Comparison of ENCODE assay signal across 8 cellular contexts in the genomic region with DNA sequence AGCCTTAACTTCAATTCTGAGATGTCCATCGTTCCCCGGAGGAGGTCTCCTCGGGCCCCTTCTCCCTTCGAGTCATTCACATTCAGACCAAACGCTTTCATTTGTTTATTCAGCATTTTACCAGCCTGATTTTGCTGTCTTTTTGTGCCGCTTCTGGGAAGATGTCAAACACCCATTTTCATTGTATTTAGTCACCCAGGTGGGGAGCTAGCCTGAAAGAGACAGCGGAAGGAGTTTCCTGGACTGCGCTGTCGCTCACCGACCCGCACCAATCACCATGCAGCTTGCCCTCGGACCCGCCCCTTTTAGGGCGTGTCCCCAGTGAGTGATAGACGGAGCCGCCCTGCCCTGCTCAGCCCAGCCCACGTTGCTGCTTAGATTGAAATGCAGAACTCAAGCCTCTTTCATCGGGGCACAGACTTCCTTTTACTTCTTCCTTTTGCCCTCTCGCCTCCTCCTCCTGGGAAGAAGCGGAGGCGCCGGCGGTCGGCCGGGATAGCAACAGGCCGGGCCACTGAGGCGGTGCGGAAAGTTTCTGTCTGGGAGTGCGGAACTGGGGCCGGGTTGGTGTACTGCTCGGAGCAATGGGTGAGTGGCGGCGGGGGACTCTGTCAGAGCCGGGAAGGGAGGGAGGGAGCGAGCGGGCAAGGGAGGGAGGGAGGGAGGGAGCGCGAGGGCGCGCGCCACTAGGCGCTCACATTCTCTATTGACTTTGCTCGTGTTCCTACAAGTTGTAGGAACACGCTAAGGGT. TPM values are rescaled to one million over a fixed set of nuclear protein-coding genes. Genes with fewer than 3 reads are reported as not detected.
A peak's percentile ranks its signal among the peaks of the same experiment; 100 is the strongest.
DNase-seq lines count a peak whose midpoint lies in the region; ATAC-seq and TF ChIP-seq lines count a peak whose summit lies in the region.

TSS of gene PAX9 (plus strand) at position 355 of the 752 bp plus-strand sequence. CDS start at position 585, 230 bp downstream.

- ATAC-seq in GM18870 (IDR thresholded peaks at IDR 0.05; ENCODE audit: unreplicated experiment), result peak; percentile 83
- ATAC-seq in HG03521 (IDR thresholded peaks at IDR 0.05; ENCODE audit: unreplicated experiment), result peak; percentile 88
- ATAC-seq in gastrocnemius medialis, result peak; percentile 90 to 92

- POLR2A ChIA-PET in BJ (lab: Charles Lee), result no interaction called here

- intact Hi-C loops in gastrocnemius medialis (cut with DNase I; ENCODE audit: low total_unique reads), result no loop called here

- no peak within 1 kb of the TSS for H3K27ac ChIP-seq in gastrocnemius medialis

- DNase-seq in BJ (ENCODE audit: low read depth) (peak; percentile 8), NCI-H526 (lab: John Stamatoyannopoulos, UW) (peak; percentile 89 to 97), amniotic epithelial cell (ENCODE audit: low read depth) (peak; percentile 55), gastrocnemius medialis (peak; percentile 48 to 63), Kasumi-1 (lab: John Stamatoyannopoulos, UW) (no peak)

- in situ Hi-C loops in gastrocnemius medialis (cut with MboI; ENCODE audit: low sequenced_read_pairs in 4 of 4), result loop anchor here in 3 of 4 donors (25.0 kb wide), 3 partner anchors 276 to 951 kb away; partner anchors contain the start of genes FOXA1 (in 1 of the 3) and TTC6 (in 1 of the 3)

- no peak for TF ChIP-seq POLR2A in gastrocnemius medialis (IDR thresholded peaks at IDR 0.05)

- no peaks in the 10 kb centered on the region for H3K9me3 ChIP-seq in gastrocnemius medialis

- H3K27me3 ChIP-seq in BJ (ENCODE audit: control insufficient read depth, insufficient read depth, low read length), result peaks cover 77% of the 10 kb centered on the region
- H3K27me3 ChIP-seq in gastrocnemius medialis, result peaks cover 96 to 100% (median 100%) of the 10 kb centered on the region in 3 donors

- TF ChIP-seq CTCF in BJ (IDR thresholded peaks at IDR 0.05; ENCODE audit: insufficient read depth, low read depth, low read length), result no peak
- no peak for TF ChIP-seq CTCF in gastrocnemius medialis (IDR thresholded peaks at IDR 0.05 in 4 of 5, conservative IDR thresholded peaks at IDR 0.05 in 1 of 5)

- H3K36me3 ChIP-seq in BJ (ENCODE audit: control insufficient read depth, insufficient read depth, low read length) (no peaks in the 10 kb centered on the region), gastrocnemius medialis (no peaks in the 10 kb centered on the region)

- peak within 1 kb of the TSS; percentile 28 for H3K4me3 ChIP-seq in BJ (ENCODE audit: low read depth, low read length)
- H3K4me3 ChIP-seq in iPS-11a (ENCODE audit: low read depth, low read length), result peak within 1 kb of the TSS; percentile 34
- H3K4me3 ChIP-seq in gastrocnemius medialis, result peak within 1 kb of the TSS; percentile 27 to 51 (median 44)

- peaks cover 26 to 45% of the 10 kb centered on the region in 2 donors for H3K4me1 ChIP-seq in gastrocnemius medialis

- CTCF ChIA-PET in BJ (lab: Yijun Ruan, JAX), result interaction anchor here (1.4 kb wide), 1 partner anchor 488 kb away, joined by 3 read pairs; no protein-coding TSS in a partner anchor

RNA-seq across cellular contexts. Expression of gene PAX9, which starts in this region (rescaled TPM):
- not detected in 2 replicates for polyA plus RNA-seq in BJ (2011; rRNA removed)
- 0.05 TPM in 1 of 2 replicates, not detected in the other for polyA minus RNA-seq in BJ (2011; rRNA and poly(A)+ RNA removed)
- not detected for total RNA-seq in gastrocnemius medialis

Comparison
In these comparisons a context has a peak if more than half of its experiments do, and no peak if none do; other contexts are left out.
1. Peak in DNase-seq and H3K4me3 ChIP-seq in BJ; RNA of the gene not detected or under 1 TPM.
2. Peak in DNase-seq, ATAC-seq and H3K4me3 ChIP-seq in gastrocnemius medialis; RNA of the gene not detected or under 1 TPM.
3. DNase-seq: peak in NCI-H526 (2 of 2) and amniotic epithelial cell (single experiment); none in Kasumi-1 (0 of 2).
4. Peak in every context shown above with its lines, with median percentiles within 50 percentile points of each other: H3K4me3 ChIP-seq and ATAC-seq.